23 cellular contexts compared by ENCODE assay signal in the genomic region with DNA sequence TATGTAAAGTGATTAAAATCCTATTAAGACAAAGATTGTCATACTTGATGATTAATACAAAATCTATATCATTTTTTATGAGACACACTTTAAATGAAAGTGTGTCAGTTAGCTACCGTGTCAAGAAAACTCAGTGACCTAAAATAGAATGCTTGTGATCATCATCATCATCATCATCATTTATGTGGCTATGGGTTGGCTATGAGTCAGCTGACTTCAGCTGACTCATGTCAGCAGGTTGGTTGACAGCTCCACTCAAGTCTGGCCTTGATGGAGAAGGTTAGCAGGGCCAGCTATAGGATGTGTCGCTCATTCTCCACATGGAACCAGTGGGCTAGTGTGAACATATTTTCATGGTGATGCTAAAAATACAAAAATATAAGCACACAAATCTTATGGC.
"Had no signal": no experiment of that assay in that cellular context is flagged by ENCODE, and none has a peak within 500 bp of the region (broad histone marks: within the 10 kb centered on the region; RNA-seq: fewer than 3 reads in every experiment).

No MANE protein-coding gene starts in this region.

- H3K4me1 Mint-ChIP-seq: nephron progenitor cell had no signal

- H3K27me3 ChIP-seq: right atrium auricular region, sigmoid colon, stomach, thyroid gland, vagina had no signal

- H3K4me1 ChIP-seq: lower lobe of right lung, prostate gland, right atrium auricular region, sigmoid colon, thyroid gland, vagina had no signal

- H3K4me3 Mint-ChIP-seq: immature natural killer cell; naive thymus-derived CD8-positive, alpha-beta T cell; nephron progenitor cell; stimulated activated naive B cell treated with anti-CD40 and anti-IgM and Interleukin-4, amounts not matched to agents 10 μg/mL and 1 μg/mL and 100 μg/mL, for 72 hours had no signal

- H3K27ac Mint-ChIP-seq: immature natural killer cell; naive thymus-derived CD8-positive, alpha-beta T cell; nephron progenitor cell; stimulated activated naive B cell treated with anti-CD40 and anti-IgM and Interleukin-4, amounts not matched to agents 10 μg/mL and 1 μg/mL and 100 μg/mL, for 72 hours had no signal

- ATAC-seq: esophagus mucosa; left ventricle myocardium superior; lower lobe of right lung; naive thymus-derived CD8-positive, alpha-beta T cell; stimulated activated naive B cell treated with anti-CD40 and anti-IgM and Interleukin-4, amounts not matched to agents 10 μg/mL and 1 μg/mL and 100 μg/mL, for 72 hours had no signal

- H3K27ac ChIP-seq: dorsolateral prefrontal cortex, epithelial cell of prostate, lower lobe of right lung, prostate gland, right atrium auricular region, sigmoid colon, stomach, thyroid gland, vagina had no signal

- DNase-seq: dorsolateral prefrontal cortex; effector CD4-positive, alpha-beta T cell; foreskin melanocyte; hypothalamus; immature natural killer cell; islet precursor cell; kidney glomerular epithelial cell; left ventricle myocardium superior; lower lobe of right lung; naive thymus-derived CD8-positive, alpha-beta T cell; nephron progenitor cell; nucleus accumbens; sigmoid colon; stimulated activated CD4-positive, alpha-beta T cell treated with anti-CD3 and anti-CD28 coated beads, Interleukin-4, amount 100 ng/mL, for 4 hours; stimulated activated naive B cell treated with anti-CD40 and anti-IgM and Interleukin-4, amounts not matched to agents 10 μg/mL and 1 μg/mL and 100 μg/mL, for 72 hours; stomach; thyroid gland; trophoblast cell had no signal
